Comparison of ENCODE assay signal across 29 cellular contexts in genomic region chr5:160305319-160305718, GRCh38. TPM values are rescaled to one million over a fixed set of nuclear protein-coding genes. Genes with fewer than 3 reads are reported as not detected.
"Had no signal": no experiment of that assay in that cellular context is flagged by ENCODE, and none has a peak within 500 bp of the region (broad histone marks: within the 10 kb centered on the region; RNA-seq: fewer than 3 reads in every experiment).

No MANE protein-coding gene starts in this region.

- DNase-seq: activated CD4-positive, alpha-beta memory T cell treated with anti-CD3 and anti-CD28 coated beads for 36 hours; activated CD4-positive, alpha-beta T cell treated with anti-CD3 and anti-CD28 coated beads for 36 hours; activated CD4-positive, alpha-beta T cell treated with anti-CD3 and anti-CD28 coated beads, Interleukin-2, amount 10 ng/mL, durations not matched to agents 24 days and 14 days; activated CD4-positive, CD25-positive, alpha-beta regulatory T cell; activated CD4-positive, CD25-positive, alpha-beta regulatory T cell treated with anti-CD3 and anti-CD28 coated beads, Interleukin-2, amount 50 U/mL, for 72 hours; activated CD8-positive, alpha-beta T cell treated with anti-CD3 and anti-CD28 coated beads, Interleukin-2, amount 10 ng/mL, durations not matched to agents 7 days and 5 days; activated effector memory CD4-positive, alpha-beta T cell treated with Interleukin-2 at 50 U/mL for 16 hours; activated gamma-delta T cell treated with Interleukin-2 at 50 U/mL for 16 hours; activated naive CD4-positive, alpha-beta T cell treated with anti-CD3 and anti-CD28 coated beads, Interleukin-2, amount 50 U/mL, for 16 hours; activated naive CD4-positive, alpha-beta T cell treated with Interleukin-2 at 50 U/mL for 16 hours; activated T-cell treated with anti-CD3 and anti-CD28 coated beads, Interleukin-2, amount 50 U/mL, for 4 hours; amniotic stem cell; anterior cingulate cortex; body of pancreas; caudate nucleus; cortex of kidney; dermis blood vessel endothelial cell; effector CD4-positive, alpha-beta T cell; effector memory CD8-positive, alpha-beta T cell; foreskin fibroblast; gastrocnemius medialis; T-helper 2 cell had no signal

- H3K4me3 ChIP-seq: body of pancreas, gastrocnemius medialis had no signal

- H3K4me3 Mint-ChIP-seq: activated CD4-positive, alpha-beta memory T cell treated with anti-CD3 and anti-CD28 coated beads for 36 hours; activated CD4-positive, alpha-beta T cell treated with anti-CD3 and anti-CD28 coated beads for 36 hours; activated CD4-positive, alpha-beta T cell treated with anti-CD3 and anti-CD28 coated beads, Interleukin-2, amount 10 ng/mL, durations not matched to agents 24 days and 14 days; activated CD8-positive, alpha-beta T cell treated with anti-CD3 and anti-CD28 coated beads, Interleukin-2, amount 10 ng/mL, durations not matched to agents 7 days and 5 days; activated naive CD8-positive, alpha-beta T cell; activated T-cell treated with anti-CD3 and anti-CD28 coated beads, Interleukin-2, amount 50 U/mL, for 4 hours; activated T-helper 17 cell treated with anti-CD3 and anti-CD28 coated beads, Interleukin-2, amount 50 U/mL, for 72 hours; effector memory CD8-positive, alpha-beta T cell had no signal

- H3K4me1 ChIP-seq: body of pancreas, gastrocnemius medialis had no signal

- H3K36me3 Mint-ChIP-seq: activated CD4-positive, alpha-beta memory T cell treated with anti-CD3 and anti-CD28 coated beads for 36 hours; activated naive CD8-positive, alpha-beta T cell had no signal

- H3K9me3 ChIP-seq: body of pancreas, gastrocnemius medialis had no signal

- H3K4me1 Mint-ChIP-seq: activated CD4-positive, alpha-beta T cell treated with anti-CD3 and anti-CD28 coated beads for 36 hours; activated CD4-positive, alpha-beta T cell treated with anti-CD3 and anti-CD28 coated beads, Interleukin-2, amount 10 ng/mL, durations not matched to agents 24 days and 14 days; activated T-helper 17 cell treated with anti-CD3 and anti-CD28 coated beads, Interleukin-2, amount 50 U/mL, for 72 hours had no signal

- H3K27ac ChIP-seq: body of pancreas, gastrocnemius medialis had no signal

- H3K27me3 ChIP-seq: body of pancreas, gastrocnemius medialis had no signal

- H3K36me3 ChIP-seq: gastrocnemius medialis had no signal

- FAIRE-seq: colon, endometrium, endothelial cell of umbilical vein had no signal

- ATAC-seq: activated CD4-positive, alpha-beta T cell treated with anti-CD3 and anti-CD28 coated beads for 36 hours; activated CD8-positive, alpha-beta T cell treated with anti-CD3 and anti-CD28 coated beads, Interleukin-2, amount 10 ng/mL, durations not matched to agents 7 days and 5 days; activated T-cell treated with anti-CD3 and anti-CD28 coated beads, Interleukin-2, amount 50 U/mL, for 4 hours; activated T-helper 17 cell treated with anti-CD3 and anti-CD28 coated beads, Interleukin-2, amount 50 U/mL, for 72 hours; body of pancreas; effector memory CD8-positive, alpha-beta T cell; esophagus mucosa; gastrocnemius medialis had no signal

- H3K27ac Mint-ChIP-seq: activated CD4-positive, alpha-beta memory T cell treated with anti-CD3 and anti-CD28 coated beads for 36 hours; activated CD4-positive, alpha-beta T cell treated with anti-CD3 and anti-CD28 coated beads for 36 hours; activated CD4-positive, alpha-beta T cell treated with anti-CD3 and anti-CD28 coated beads, Interleukin-2, amount 10 ng/mL, durations not matched to agents 24 days and 14 days; activated CD8-positive, alpha-beta T cell treated with anti-CD3 and anti-CD28 coated beads, Interleukin-2, amount 10 ng/mL, durations not matched to agents 7 days and 5 days; activated naive CD8-positive, alpha-beta T cell; activated T-helper 17 cell treated with anti-CD3 and anti-CD28 coated beads, Interleukin-2, amount 50 U/mL, for 72 hours; effector memory CD8-positive, alpha-beta T cell had no signal

- H3K9me3 Mint-ChIP-seq: activated CD4-positive, alpha-beta memory T cell treated with anti-CD3 and anti-CD28 coated beads for 36 hours; activated CD4-positive, alpha-beta T cell treated with anti-CD3 and anti-CD28 coated beads, Interleukin-2, amount 10 ng/mL, durations not matched to agents 24 days and 14 days; activated T-cell treated with anti-CD3 and anti-CD28 coated beads, Interleukin-2, amount 50 U/mL, for 4 hours; activated T-helper 17 cell treated with anti-CD3 and anti-CD28 coated beads, Interleukin-2, amount 50 U/mL, for 72 hours; effector memory CD8-positive, alpha-beta T cell had no signal

RNA-seq across cellular contexts. Expression of gene CCNJL, which starts 7.0 kb away (rescaled TPM):
- total RNA-seq: activated CD4-positive, alpha-beta memory T cell treated with anti-CD3 and anti-CD28 coated beads for 36 hours; activated CD4-positive, alpha-beta T cell treated with anti-CD3 and anti-CD28 coated beads for 36 hours; activated CD4-positive, alpha-beta T cell treated with anti-CD3 and anti-CD28 coated beads, Interleukin-2, amount 10 ng/mL, durations not matched to agents 24 days and 14 days; activated T-helper 17 cell treated with anti-CD3 and anti-CD28 coated beads, Interleukin-2, amount 50 U/mL, for 72 hours; T-helper 1 cell treated with Interleukin-12 subunit alpha and Interleukin-12 subunit beta and Interleukin-4 antibody, amounts not matched to agents 30 ng/mL and 1 ng/mL, for 36 hours had no signal
